In genomic region chr3:100454684-100455083, GRCh38 we compare ENCODE assay signal across 12 cellular contexts.
"Had no signal": no experiment of that assay in that cellular context is flagged by ENCODE, and none has a peak within 500 bp of the region (broad histone marks: within the 10 kb centered on the region; RNA-seq: fewer than 3 reads in every experiment).

No MANE protein-coding gene starts in this region.

- H3K27me3 ChIP-seq: sigmoid colon, spleen, upper lobe of left lung had no signal

- H3K36me3 ChIP-seq: lower lobe of right lung, sigmoid colon, spleen, upper lobe of left lung had no signal

- H3K4me3 ChIP-seq: lower lobe of right lung, sigmoid colon, spleen, upper lobe of left lung had no signal

- ATAC-seq: lower lobe of right lung had no signal

- DNase-seq: activated CD4-positive, CD25-positive, alpha-beta regulatory T cell treated with anti-CD3 and anti-CD28 coated beads, Interleukin-2, amount 50 U/mL, for 72 hours; activated naive CD4-positive, alpha-beta T cell treated with anti-CD3 and anti-CD28 coated beads, Interleukin-2, amount 10 ng/mL, durations not matched to agents 7 days and 5 days; activated T-cell treated with anti-CD3 and anti-CD28 coated beads for 4 hours; dermis blood vessel endothelial cell; hypothalamus; lower lobe of right lung; sigmoid colon; spleen; T-helper 9 cell; upper lobe of left lung had no signal

- H3K27ac ChIP-seq: lower lobe of right lung, sigmoid colon, spleen, upper lobe of left lung had no signal

- H3K4me1 ChIP-seq: lower lobe of right lung, sigmoid colon, spleen, upper lobe of left lung had no signal

- FAIRE-seq: astrocyte, bronchial epithelial cell had no signal

- H3K9me3 ChIP-seq: lower lobe of right lung, sigmoid colon, spleen, upper lobe of left lung had no signal
